ENCODE assay signal across 1 cellular context in the genomic region with DNA sequence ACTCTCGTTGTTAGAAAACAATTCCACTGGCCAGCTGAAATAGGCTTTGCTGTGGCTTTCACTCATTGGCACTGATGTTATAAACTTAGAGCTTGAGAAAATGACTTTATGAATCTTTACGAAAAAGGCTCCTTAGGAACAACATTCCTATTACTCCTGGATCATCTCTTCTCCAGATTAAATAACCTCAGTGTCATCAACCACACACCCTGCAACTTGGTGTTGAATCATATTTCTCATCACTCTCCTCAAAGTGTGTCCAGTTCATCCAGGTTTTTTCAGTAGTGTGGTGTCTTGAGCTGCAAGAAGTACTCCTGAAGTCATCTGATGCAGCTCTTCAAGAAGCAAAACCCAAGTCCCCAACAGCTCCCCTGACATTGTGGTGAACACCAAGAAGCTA.
TF ChIP-seq lines count a peak whose summit lies in the region.

No MANE protein-coding gene starts in this region.

TF ChIP-seq in IMR-90, 13 proteins besides CTCF, POLR2A, EP300 and RAD21:
- TF ChIP-seq MAZ (IDR thresholded peaks at IDR 0.05; ENCODE audit: borderline replicate concordance, low read depth, low read length) (no peak), ELK1 (IDR thresholded peaks at IDR 0.05; ENCODE audit: borderline replicate concordance, low read depth, low read length) (no peak), CHD1 (IDR thresholded peaks at IDR 0.05; ENCODE audit: low read depth, low read length) (no peak), RCOR1 (IDR thresholded peaks at IDR 0.05; ENCODE audit: insufficient replicate concordance, low read length) (no peak), NFE2L2 (IDR thresholded peaks at IDR 0.05; ENCODE audit: low read depth, low read length) (no peak), CEBPB (IDR thresholded peaks at IDR 0.05; ENCODE audit: low read depth, low read length) (no peak), FOS (IDR thresholded peaks at IDR 0.05; ENCODE audit: low read depth, low read length) (no peak), MAFK (IDR thresholded peaks at IDR 0.05; ENCODE audit: low read depth, low read length) (no peak), BHLHE40 (IDR thresholded peaks at IDR 0.05; ENCODE audit: low read depth, low read length) (no peak), USF2 (IDR thresholded peaks at IDR 0.05; ENCODE audit: low read depth, low read length) (no peak), SMC3 (IDR thresholded peaks at IDR 0.05; ENCODE audit: low read depth, low read length) (no peak), RFX5 (IDR thresholded peaks at IDR 0.05; ENCODE audit: low read depth, low read length) (no peak), MXI1 (IDR thresholded peaks at IDR 0.05; ENCODE audit: borderline replicate concordance, low read depth, low read length) (no peak)
